8 cellular contexts compared by ENCODE assay signal in genomic region chrX:2500091-2500680, GRCh38. TPM values are rescaled to one million over a fixed set of nuclear protein-coding genes. Genes with fewer than 3 reads are reported as not detected.
A peak's percentile ranks its signal among the peaks of the same experiment; 100 is the strongest.
DNase-seq lines count a peak whose midpoint lies in the region; FAIRE-seq and TF ChIP-seq lines count a peak whose summit lies in the region.

No MANE protein-coding gene starts in this region.

- no peak for FAIRE-seq in H54 (lab: Jason Lieb, UNC)

- H3K9me3 ChIP-seq in spleen, result no peaks in the 10 kb centered on the region

- in situ Hi-C loops in astrocyte of the spinal cord (cut with HindIII; ENCODE audit: low sequenced_read_pairs), result no loop called here

- H3K4me3 ChIP-seq in astrocyte of the spinal cord (ENCODE audit: low read depth, low read length) (peak overlapping the region; percentile 68), spleen (peak overlapping the region; percentile 64 to 94 (median 80))

- no peaks in the 10 kb centered on the region for H3K27me3 ChIP-seq in spleen (replicated peaks in 1 of 7)

- peak; percentile 79 for DNase-seq in ELR (ENCODE audit: low read depth)
- DNase-seq in H54 (ENCODE audit: insufficient read length, low spot score), result peak; percentile 67
- peak; percentile 28 for DNase-seq in NAMALWA (ENCODE audit: low spot score)
- DNase-seq in astrocyte of the spinal cord (ENCODE audit: low read depth, low spot score), result peak; percentile 54
- DNase-seq in iPS-NIHi11 (ENCODE audit: low spot score), result peak; percentile 79
- peak; percentile 90 for DNase-seq in spleen
- DNase-seq in nucleus accumbens (lab: John Stamatoyannopoulos, UW), result no peak
- DNase-seq in NCI-H524 treated with DMSO at 0.1 percent for 48 hours (lab: John Stamatoyannopoulos, UW), result no peak

- peaks cover 26 to 56% (median 41%) of the 10 kb centered on the region in 6 donors for H3K4me1 ChIP-seq in spleen

- 1 to 7% (median 2%) methylated on average over 7 to 52 of the region's 54 CpGs for WGBS in spleen, 5 donors

- H3K36me3 ChIP-seq in spleen, result peaks cover 0 to 20% (median 8%) of the 10 kb centered on the region in 6 donors

- TF ChIP-seq POLR2A in H54 (IDR thresholded peaks at IDR 0.05; ENCODE audit: low read depth, low read length) (no peak), spleen (IDR thresholded peaks at IDR 0.05) (no peak)

- TF ChIP-seq CTCF in astrocyte of the spinal cord (IDR thresholded peaks at IDR 0.05; ENCODE audit: low read depth, low read length), result peak; percentile 17
- TF ChIP-seq CTCF in spleen (IDR thresholded peaks at IDR 0.05 in 8 of 11, conservative IDR thresholded peaks at IDR 0.05 in 3 of 11), result peak in 2 of 11 experiments; percentile 10 to 14

- peak overlapping the region; percentile 72 to 94 (median 92) for H3K27ac ChIP-seq in spleen

- intact Hi-C loops in spleen (cut with DNase I; ENCODE audit: low total_unique reads), result no loop called here

RNA-seq across cellular contexts. Expression of gene DHRSX, which starts 0.6 kb away (rescaled TPM):
- total RNA-seq in spleen, result 10 to 100 TPM; 18.7 to 29.6 (median 26.6) TPM
- polyA plus RNA-seq in spleen, result 1 to 10 TPM; 5.5 to 9.2 (median 6.6) TPM

RNA-seq across cellular contexts. Expression of gene ZBED1, which starts 0.6 kb away (rescaled TPM):
- 10 to 100 TPM; 39.2 to 65.7 (median 45.1) TPM for total RNA-seq in spleen
- 10 to 100 TPM; 11.3 to 24.2 (median 14.5) TPM for polyA plus RNA-seq in spleen

Comparison
In these comparisons a context has a peak if more than half of its experiments do, and no peak if none do; other contexts are left out.
1. DNase-seq: peak in ELR (single experiment), H54 (single experiment), NAMALWA (single experiment), astrocyte of the spinal cord (single experiment), iPS-NIHi11 (single experiment) and spleen (single experiment); none in nucleus accumbens (0 of 56) and NCI-H524 treated with DMSO at 0.1 percent for 48 hours (single experiment).